ENCODE assay signal across 14 cellular contexts in the genomic region with DNA sequence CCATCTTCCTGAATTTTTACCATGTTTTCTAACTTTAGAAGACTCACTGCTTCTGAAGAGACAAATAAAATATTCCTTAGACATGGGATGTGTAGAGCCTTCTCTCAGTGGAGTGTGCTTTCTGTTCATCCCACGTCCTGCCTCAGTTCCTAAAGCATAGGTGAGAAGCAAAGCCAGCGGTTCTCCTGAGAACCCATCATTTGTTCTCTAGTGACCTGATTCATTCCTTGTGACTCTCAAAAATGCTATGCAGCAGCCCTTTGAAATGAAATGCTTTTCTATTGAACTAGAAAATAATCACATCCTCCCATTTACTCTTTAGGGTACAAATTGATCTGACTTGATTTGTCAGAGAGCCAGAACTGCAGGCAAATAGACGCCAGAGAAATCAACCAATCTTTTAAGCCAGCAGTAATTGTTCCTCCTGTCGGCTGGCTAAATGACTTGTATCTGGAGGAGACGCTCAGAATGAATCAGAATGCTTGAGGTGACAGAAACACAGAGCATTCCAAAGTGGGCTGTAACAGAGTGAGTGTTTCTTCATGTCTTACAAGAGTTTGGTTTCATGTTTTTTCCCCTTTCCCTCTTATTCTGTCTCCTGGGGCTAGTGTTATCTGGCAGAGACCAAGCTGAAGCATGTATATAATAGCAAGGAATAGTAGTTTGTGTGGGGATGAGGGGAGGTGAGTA.
DNase-seq lines count a peak whose midpoint lies in the region; ATAC-seq, FAIRE-seq and TF ChIP-seq lines count a peak whose summit lies in the region.
"Had no signal": no experiment of that assay in that cellular context is flagged by ENCODE, and none has a peak within 500 bp of the region (broad histone marks: within the 10 kb centered on the region; RNA-seq: fewer than 3 reads in every experiment).

No MANE protein-coding gene starts in this region.

- H3K27me3 ChIP-seq in SK-N-SH (ENCODE audit: insufficient read depth) (no peaks in the 10 kb centered on the region), smooth muscle cell (ENCODE audit: low read depth) (no peaks in the 10 kb centered on the region)
- H3K27me3 ChIP-seq: neural progenitor cell had no signal

- peak; percentile 89 for ATAC-seq in SK-N-SH treated with all-trans-retinoic acid at 6 μM for 48 hours

- DNase-seq in SK-N-SH (no peak), amniotic epithelial cell (ENCODE audit: low read depth) (peak; percentile 86), fibroblast of the conjunctiva (ENCODE audit: low read depth) (peak; percentile 27), smooth muscle cell (lab: John Stamatoyannopoulos, UW; ENCODE audit: unreplicated experiment) (no peak), D721Med (ENCODE audit: insufficient read length, low spot score) (no peak), GM10266 (ENCODE audit: extremely low spot score) (no peak), NCI-H2081 (lab: John Stamatoyannopoulos, UW) (no peak)
- DNase-seq: activated naive CD8-positive, alpha-beta T cell treated with anti-CD3 and anti-CD28 coated beads for 36 hours; activated T-cell treated with anti-CD3 and anti-CD28 coated beads for 4 hours; DMS 273 treated with DMSO at 0.1 percent for 48 hours; left ventricle myocardium superior had no signal

- H2AFZ ChIP-seq in SK-N-SH (ENCODE audit: low read depth): no peak overlapping the region
- peak overlapping the region; percentile 23 for H2AFZ ChIP-seq in smooth muscle cell (ENCODE audit: low read depth)
- H2AFZ ChIP-seq: neural progenitor cell had no signal

- H3K4me2 ChIP-seq in SK-N-SH (no peak overlapping the region), smooth muscle cell (peak overlapping the region; percentile 71)
- H3K4me2 ChIP-seq: neural progenitor cell had no signal

- H3K9ac ChIP-seq in SK-N-SH (no peak overlapping the region), smooth muscle cell (ENCODE audit: low read depth) (peak overlapping the region; percentile 49)
- H3K9ac ChIP-seq: neural progenitor cell had no signal

- H3K9me2 ChIP-seq in SK-N-SH: no peaks in the 10 kb centered on the region

- TF ChIP-seq RAD21 in SK-N-SH (IDR thresholded peaks at IDR 0.05; ENCODE audit: low read length): no peak

- H4K20me1 ChIP-seq in SK-N-SH (ENCODE audit: insufficient read depth) (no peaks in the 10 kb centered on the region), smooth muscle cell (ENCODE audit: low read depth) (no peaks in the 10 kb centered on the region)

- FAIRE-seq in D721Med (lab: Jason Lieb, UNC): no peak
- FAIRE-seq: A204.1 had no signal

- H3F3A ChIP-seq in SK-N-SH (replicated peaks; ENCODE audit: insufficient read depth) (no peaks in the 10 kb centered on the region), smooth muscle cell (ENCODE audit: low read depth) (no peaks in the 10 kb centered on the region)

- H3K27ac ChIP-seq in SK-N-SH (ENCODE audit: low read depth in 2 of 2, low read length in 1 of 2) (no peak overlapping the region), smooth muscle cell (ENCODE audit: low read depth) (peak overlapping the region; percentile 86)
- H3K27ac ChIP-seq: neural progenitor cell had no signal

- no peaks in the 10 kb centered on the region for H3K79me2 ChIP-seq in SK-N-SH (ENCODE audit: insufficient read depth)
- no peaks in the 10 kb centered on the region for H3K79me2 ChIP-seq in smooth muscle cell (ENCODE audit: low read depth)

- H3K36me3 ChIP-seq in SK-N-SH (replicated peaks in 1 of 2; ENCODE audit: control insufficient read depth in 1 of 2, insufficient read depth in 2 of 2, low read length in 1 of 2): no peaks in the 10 kb centered on the region
- no peaks in the 10 kb centered on the region for H3K36me3 ChIP-seq in smooth muscle cell (ENCODE audit: low read depth)
- H3K36me3 ChIP-seq: neural progenitor cell had no signal

- H3K4me3 ChIP-seq in SK-N-SH (ENCODE audit: low read depth in 2 of 2, low read length in 1 of 2) (no peak overlapping the region), smooth muscle cell (no peak overlapping the region)
- H3K4me3 ChIP-seq: neural progenitor cell had no signal

- H3K4me1 ChIP-seq in SK-N-SH (ENCODE audit: control insufficient read depth in 1 of 2, insufficient read depth in 2 of 2, low read depth in 1 of 2, low read length in 1 of 2) (no peaks in the 10 kb centered on the region), smooth muscle cell (ENCODE audit: low read depth) (peaks cover 6% of the 10 kb centered on the region)
- H3K4me1 ChIP-seq: neural progenitor cell had no signal

- peaks cover 8% of the 10 kb centered on the region; the same call in 1 of the 2 replicates for H3K9me3 ChIP-seq in SK-N-SH
- no peaks in the 10 kb centered on the region for H3K9me3 ChIP-seq in smooth muscle cell (replicated peaks; ENCODE audit: low read depth)

- WGBS in SK-N-SH (ENCODE audit: low lambda C conversion rate): 36% methylated on average over 5 of the region's 5 CpGs
- 24% methylated on average over 5 of the region's 5 CpGs for WGBS in smooth muscle cell (ENCODE audit: low lambda C conversion rate)

- no peak for TF ChIP-seq EP300 in SK-N-SH (IDR thresholded peaks at IDR 0.05; ENCODE audit: borderline replicate concordance in 1 of 2, low read depth in 1 of 2, low read length in 1 of 2)

- TF ChIP-seq CTCF in SK-N-SH (IDR thresholded peaks at IDR 0.05) (no peak), smooth muscle cell (IDR thresholded peaks at IDR 0.05; ENCODE audit: borderline replicate concordance, insufficient read depth, poor library complexity, severe bottlenecking) (no peak), D721Med (IDR thresholded peaks at IDR 0.05; ENCODE audit: insufficient read depth, missing control alignments) (no peak), GM10266 (IDR thresholded peaks at IDR 0.05; ENCODE audit: control insufficient read depth, insufficient read depth, low read depth, missing control alignments) (no peak)

- CTCF ChIA-PET in SK-N-SH (lab: Yijun Ruan, JAX): no interaction called here

- POLR2A ChIA-PET in SK-N-SH (lab: Yijun Ruan, JAX): no interaction called here

TF ChIP-seq in SK-N-SH treated with all-trans-retinoic acid at 6 μM for 48 hours, 23 proteins besides CTCF, POLR2A, EP300 and RAD21:
- TF ChIP-seq ISL1 (CRISPR knock-in tag; IDR thresholded peaks at IDR 0.05): 0 out of 2 replicates have a peak, but pooled peaks have one; percentile 13
- TF ChIP-seq ZFP30 (CRISPR knock-in tag; IDR thresholded peaks at IDR 0.05): no peak
TF ChIP-seq in SK-N-SH treated with all-trans-retinoic acid at 6 μM for 48 hours: peak in this region for 1.

TF ChIP-seq in SK-N-SH, 30 proteins besides CTCF, POLR2A, EP300 and RAD21 (continues in another document):
- TF ChIP-seq TAF1 (IDR thresholded peaks at IDR 0.05; ENCODE audit: borderline replicate concordance, low read depth, low read length): no peak
- no peak for TF ChIP-seq RFX5 (IDR thresholded peaks at IDR 0.05; ENCODE audit: low read length)
- TF ChIP-seq TEAD4 (IDR thresholded peaks at IDR 0.05; ENCODE audit: borderline replicate concordance, insufficient read depth): no peak
- no peak for TF ChIP-seq MXI1 (IDR thresholded peaks at IDR 0.05; ENCODE audit: low read depth, low read length)
- TF ChIP-seq, protein P1, sequence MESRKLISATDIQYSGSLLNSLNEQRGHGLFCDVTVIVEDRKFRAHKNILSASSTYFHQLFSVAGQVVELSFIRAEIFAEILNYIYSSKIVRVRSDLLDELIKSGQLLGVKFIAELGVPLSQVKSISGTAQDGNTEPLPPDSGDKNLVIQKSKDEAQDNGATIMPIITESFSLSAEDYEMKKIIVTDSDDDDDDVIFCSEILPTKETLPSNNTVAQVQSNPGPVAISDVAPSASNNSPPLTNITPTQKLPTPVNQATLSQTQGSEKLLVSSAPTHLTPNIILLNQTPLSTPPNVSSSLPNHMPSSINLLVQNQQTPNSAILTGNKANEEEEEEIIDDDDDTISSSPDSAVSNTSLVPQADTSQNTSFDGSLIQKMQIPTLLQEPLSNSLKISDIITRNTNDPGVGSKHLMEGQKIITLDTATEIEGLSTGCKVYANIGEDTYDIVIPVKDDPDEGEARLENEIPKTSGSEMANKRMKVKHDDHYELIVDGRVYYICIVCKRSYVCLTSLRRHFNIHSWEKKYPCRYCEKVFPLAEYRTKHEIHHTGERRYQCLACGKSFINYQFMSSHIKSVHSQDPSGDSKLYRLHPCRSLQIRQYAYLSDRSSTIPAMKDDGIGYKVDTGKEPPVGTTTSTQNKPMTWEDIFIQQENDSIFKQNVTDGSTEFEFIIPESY (IDR thresholded peaks at IDR 0.05; ENCODE audit: borderline replicate concordance, low read depth): no peak
- no peak for TF ChIP-seq SMC3 (IDR thresholded peaks at IDR 0.05; ENCODE audit: low read depth, low read length)
- TF ChIP-seq, protein P2, sequence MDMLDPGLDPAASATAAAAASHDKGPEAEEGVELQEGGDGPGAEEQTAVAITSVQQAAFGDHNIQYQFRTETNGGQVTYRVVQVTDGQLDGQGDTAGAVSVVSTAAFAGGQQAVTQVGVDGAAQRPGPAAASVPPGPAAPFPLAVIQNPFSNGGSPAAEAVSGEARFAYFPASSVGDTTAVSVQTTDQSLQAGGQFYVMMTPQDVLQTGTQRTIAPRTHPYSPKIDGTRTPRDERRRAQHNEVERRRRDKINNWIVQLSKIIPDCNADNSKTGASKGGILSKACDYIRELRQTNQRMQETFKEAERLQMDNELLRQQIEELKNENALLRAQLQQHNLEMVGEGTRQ (IDR thresholded peaks at IDR 0.05; ENCODE audit: borderline replicate concordance, low read depth, low read length): no peak
- TF ChIP-seq FOXM1 (IDR thresholded peaks at IDR 0.05; ENCODE audit: low read depth): no peak
- TF ChIP-seq NFIC (IDR thresholded peaks at IDR 0.05; ENCODE audit: borderline replicate concordance): no peak
- TF ChIP-seq, protein P3, sequence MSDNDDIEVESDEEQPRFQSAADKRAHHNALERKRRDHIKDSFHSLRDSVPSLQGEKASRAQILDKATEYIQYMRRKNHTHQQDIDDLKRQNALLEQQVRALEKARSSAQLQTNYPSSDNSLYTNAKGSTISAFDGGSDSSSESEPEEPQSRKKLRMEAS (IDR thresholded peaks at IDR 0.05; ENCODE audit: low read depth): no peak
- TF ChIP-seq ELF1 (IDR thresholded peaks at IDR 0.05): no peak
- TF ChIP-seq RCOR1 (IDR thresholded peaks at IDR 0.05; ENCODE audit: low read length): no peak
- no peak for TF ChIP-seq RXRA (IDR thresholded peaks at IDR 0.05; ENCODE audit: borderline replicate concordance, low read depth)
- no peak for TF ChIP-seq NRF1 (IDR thresholded peaks at IDR 0.05; ENCODE audit: low read depth, low read length)
- no peak for TF ChIP-seq GABPA (IDR thresholded peaks at IDR 0.05; ENCODE audit: low read depth)
- TF ChIP-seq, protein P4, sequence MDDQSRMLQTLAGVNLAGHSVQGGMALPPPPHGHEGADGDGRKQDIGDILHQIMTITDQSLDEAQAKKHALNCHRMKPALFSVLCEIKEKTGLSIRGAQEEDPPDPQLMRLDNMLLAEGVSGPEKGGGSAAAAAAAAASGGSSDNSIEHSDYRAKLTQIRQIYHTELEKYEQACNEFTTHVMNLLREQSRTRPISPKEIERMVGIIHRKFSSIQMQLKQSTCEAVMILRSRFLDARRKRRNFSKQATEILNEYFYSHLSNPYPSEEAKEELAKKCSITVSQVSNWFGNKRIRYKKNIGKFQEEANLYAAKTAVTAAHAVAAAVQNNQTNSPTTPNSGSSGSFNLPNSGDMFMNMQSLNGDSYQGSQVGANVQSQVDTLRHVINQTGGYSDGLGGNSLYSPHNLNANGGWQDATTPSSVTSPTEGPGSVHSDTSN (IDR thresholded peaks at IDR 0.05): no peak

Comparison
In these comparisons a context has a peak if more than half of its experiments do, and no peak if none do; other contexts are left out.
1. DNase-seq: peak in amniotic epithelial cell (single experiment) and fibroblast of the conjunctiva (single experiment); none in SK-N-SH (single experiment), smooth muscle cell (single experiment), D721Med (single experiment), GM10266 (single experiment) and NCI-H2081 (0 of 2).